8 cellular contexts compared by ENCODE assay signal in genomic region chr16:20900299-20901067, GRCh38. TPM values are rescaled to one million over a fixed set of nuclear protein-coding genes. Genes with fewer than 3 reads are reported as not detected.
DNase-seq lines count a peak whose midpoint lies in the region; ATAC-seq and TF ChIP-seq lines count a peak whose summit lies in the region.

A gene with protein sequence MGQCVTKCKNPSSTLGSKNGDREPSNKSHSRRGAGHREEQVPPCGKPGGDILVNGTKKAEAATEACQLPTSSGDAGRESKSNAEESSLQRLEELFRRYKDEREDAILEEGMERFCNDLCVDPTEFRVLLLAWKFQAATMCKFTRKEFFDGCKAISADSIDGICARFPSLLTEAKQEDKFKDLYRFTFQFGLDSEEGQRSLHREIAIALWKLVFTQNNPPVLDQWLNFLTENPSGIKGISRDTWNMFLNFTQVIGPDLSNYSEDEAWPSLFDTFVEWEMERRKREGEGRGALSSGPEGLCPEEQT (minus strand): TSS chr16:20900358. CDS start chr16:20862538, 37,820 bp downstream.
A gene with protein sequence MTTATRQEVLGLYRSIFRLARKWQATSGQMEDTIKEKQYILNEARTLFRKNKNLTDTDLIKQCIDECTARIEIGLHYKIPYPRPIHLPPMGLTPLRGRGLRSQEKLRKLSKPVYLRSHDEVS (plus strand): TSS chr16:20900771. CDS start chr16:20915556, 14,785 bp downstream.

- H3K27ac ChIP-seq in trophoblast cell (ENCODE audit: low read depth, low read length) (peak within 1 kb of the TSS; percentile 96), transverse colon (peak within 1 kb of the TSS; percentile 93 to 97 (median 94))

- H3K18ac ChIP-seq in trophoblast cell (ENCODE audit: low read length), result peak within 1 kb of the TSS; percentile 79

- peak; percentile 68 for TF ChIP-seq POLR2A in GM10847 (IDR thresholded peaks at IDR 0.05; ENCODE audit: extremely low read depth, insufficient read length)
- TF ChIP-seq POLR2A in transverse colon (IDR thresholded peaks at IDR 0.05), result peak; percentile 96

- H2AFZ ChIP-seq in trophoblast cell (ENCODE audit: insufficient read depth, low read length, poor library complexity), result peak within 1 kb of the TSS; percentile 80

- H2BK5ac ChIP-seq in trophoblast cell (ENCODE audit: low read depth, low read length, poor library complexity), result peak within 1 kb of the TSS; percentile 98

- peak within 1 kb of the TSS; percentile 97 for H4K91ac ChIP-seq in trophoblast cell (ENCODE audit: low read depth, low read length)

- no peak for TF ChIP-seq CTCF in transverse colon (IDR thresholded peaks at IDR 0.05)

- peak within 1 kb of the TSS; percentile 88 for H3K4me2 ChIP-seq in trophoblast cell (ENCODE audit: low read length)

- H3K4me1 ChIP-seq in adipocyte (ENCODE audit: control insufficient read depth, insufficient read depth, low read length), result peaks cover 74% of the 10 kb centered on the region
- H3K4me1 ChIP-seq in trophoblast cell (ENCODE audit: control insufficient read depth in 1 of 2, insufficient read depth in 2 of 2, low read length in 2 of 2), result peaks cover 3 to 6% of the 10 kb centered on the region in 2 experiments
- H3K4me1 ChIP-seq in transverse colon, result peaks cover 12 to 57% (median 37%) of the 10 kb centered on the region in 4 donors

- DNase-seq in NCI-H1436 (lab: John Stamatoyannopoulos, UW) (peak; percentile 96), T follicular helper cell (ENCODE audit: low read depth) (peak; percentile 79), adipocyte (ENCODE audit: low read depth) (peak; percentile 99), cardiac septum (ENCODE audit: low spot score) (peak; percentile 97), trophoblast cell (peak; percentile 93 to 97), transverse colon (peak; percentile 96)

- intact Hi-C loops in cardiac septum (cut with DNase I) (loop anchor here (1.0 to 10.0 kb wide), 3 partner anchors 33 to 96 kb away; partner anchors contain the start of genes ERI2 and REXO5), transverse colon (cut with DNase I; ENCODE audit: low total_unique reads) (loop anchor here (5.0 kb wide), 1 partner anchor 48 kb away; no protein-coding TSS in a partner anchor)

- H3K23ac ChIP-seq in trophoblast cell (ENCODE audit: low read length), result no peak within 1 kb of the TSS

- in situ Hi-C loops in transverse colon (cut with MboI; ENCODE audit: low pct_ligation_motif_present in 1 of 4, low pct_unique_long_range_greater_than_20kb in 1 of 4, low sequenced_read_pairs in 3 of 4), result loop anchor here in 1 of 4 donors (5.0 kb wide), 1 partner anchor 48 kb away; no protein-coding TSS in a partner anchor

- peak within 1 kb of the TSS; percentile 55 for H2BK12ac ChIP-seq in trophoblast cell (ENCODE audit: low read length)

- H3K9ac ChIP-seq in adipocyte (ENCODE audit: low read length), result peak within 1 kb of the TSS; percentile 99
- peak within 1 kb of the TSS; percentile 93 for H3K9ac ChIP-seq in trophoblast cell (ENCODE audit: low read length)

- peaks cover 23% of the 10 kb centered on the region for H3K36me3 ChIP-seq in adipocyte (ENCODE audit: control insufficient read depth, insufficient read depth, low read length, severe bottlenecking)
- peaks cover 0 to 5% of the 10 kb centered on the region in 2 experiments for H3K36me3 ChIP-seq in trophoblast cell (ENCODE audit: control insufficient read depth in 1 of 2, insufficient read depth in 2 of 2, low read length in 2 of 2)
- H3K36me3 ChIP-seq in transverse colon, result no peaks in the 10 kb centered on the region

- H4K12ac ChIP-seq in trophoblast cell (ENCODE audit: low read depth, low read length), result peak within 1 kb of the TSS; percentile 60

- peak within 1 kb of the TSS; percentile 97 for H3K4me3 ChIP-seq in adipocyte (ENCODE audit: low read length)
- H3K4me3 ChIP-seq in trophoblast cell (ENCODE audit: low read depth, low read length), result peak within 1 kb of the TSS; percentile 89
- peak within 1 kb of the TSS; percentile 62 to 84 (median 76) for H3K4me3 ChIP-seq in transverse colon

- H3K14ac ChIP-seq in trophoblast cell (ENCODE audit: low read length), result peak within 1 kb of the TSS; percentile 94

- no CpG with 5 or more reads among the region's 62 CpGs for WGBS in trophoblast cell (ENCODE audit: extremely low coverage, insufficient coverage, insufficient read length)
- 0 to 1% methylated on average over 4 to 55 of the region's 62 CpGs for WGBS in transverse colon (ENCODE audit: low coverage in 1 of 2), 2 donors

- peaks cover 19% of the 10 kb centered on the region for H3K79me1 ChIP-seq in trophoblast cell (ENCODE audit: low read length)

- H3K4ac ChIP-seq in trophoblast cell (ENCODE audit: low read depth, low read length), result peak within 1 kb of the TSS; percentile 75

- H4K8ac ChIP-seq in trophoblast cell (ENCODE audit: low read depth, low read length), result peak within 1 kb of the TSS; percentile 93

- peak; percentile 77 for ATAC-seq in HG02759 (IDR thresholded peaks at IDR 0.05; ENCODE audit: unreplicated experiment)

- no peaks in the 10 kb centered on the region for H3K27me3 ChIP-seq in adipocyte (replicated peaks; ENCODE audit: control insufficient read depth, insufficient read depth, low read length)
- no peaks in the 10 kb centered on the region for H3K27me3 ChIP-seq in trophoblast cell (ENCODE audit: insufficient read depth, low read length)
- H3K27me3 ChIP-seq in transverse colon, result no peaks in the 10 kb centered on the region

- peak within 1 kb of the TSS; percentile 95 for H2BK120ac ChIP-seq in trophoblast cell (ENCODE audit: insufficient read depth, low read length, poor library complexity)

- TF ChIP-seq EP300 in transverse colon (IDR thresholded peaks at IDR 0.05; ENCODE audit: low read depth), result peak; percentile 67

- peak within 1 kb of the TSS; percentile 84 for H2AK5ac ChIP-seq in trophoblast cell (ENCODE audit: low read length)

- H3K9me3 ChIP-seq in adipocyte (ENCODE audit: control insufficient read depth, low read length), result no peaks in the 10 kb centered on the region
- no peaks in the 10 kb centered on the region for H3K9me3 ChIP-seq in trophoblast cell (ENCODE audit: insufficient read depth, low read depth, low read length)
- no peaks in the 10 kb centered on the region for H3K9me3 ChIP-seq in transverse colon

- H3K79me2 ChIP-seq in trophoblast cell (ENCODE audit: control insufficient read depth, insufficient read depth, low read length, poor library complexity), result peaks cover 12% of the 10 kb centered on the region

RNA-seq across cellular contexts. Expression of the first gene that starts in this region (rescaled TPM):
- 10.0 TPM for total RNA-seq in cardiac septum
- 7.3 and 7.9 TPM in 2 replicates for polyA plus RNA-seq in trophoblast cell (2013)
- 10 to 100 TPM in 2 of 4 donors, 1 to 10 TPM in 2; 5.6 to 47.6 (median 10.5) TPM for total RNA-seq in transverse colon

RNA-seq across cellular contexts. Expression of the second gene that starts in this region (rescaled TPM):
- total RNA-seq in cardiac septum (37.7 TPM), transverse colon (10 to 100 TPM in 3 of 4 donors, 1 to 10 TPM in 1; 7.9 to 74.6 (median 27.5) TPM)
- polyA plus RNA-seq in trophoblast cell (2013), result 14.8 and 16.5 TPM in 2 replicates

Comparison
In these comparisons a context has a peak if more than half of its experiments do, and no peak if none do; other contexts are left out.
1. Peak in every context shown above with its lines: DNase-seq, ATAC-seq, H3K4me3 ChIP-seq and H3K27ac ChIP-seq.